ENCODE assay signal across 12 cellular contexts in the genomic region with DNA sequence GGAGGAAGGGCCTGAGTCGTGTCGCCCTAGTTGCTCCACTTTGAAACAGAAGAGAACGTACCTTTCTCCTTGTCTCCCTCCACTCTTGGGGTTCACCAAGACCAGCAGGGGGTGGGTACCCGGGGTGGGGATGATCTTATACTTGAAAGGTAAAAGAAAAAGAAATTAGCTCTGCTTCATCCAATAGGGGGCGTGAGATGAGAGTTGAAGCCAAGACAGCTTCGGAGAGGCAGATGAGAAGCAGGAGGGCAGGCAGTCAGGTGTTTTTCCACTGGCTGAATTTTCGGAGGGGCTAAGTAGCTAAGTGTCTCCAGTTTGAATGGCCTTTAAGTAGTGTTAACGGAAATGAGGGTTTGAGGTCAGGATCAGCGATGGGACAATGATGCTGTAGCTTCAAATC.
A peak's percentile ranks its signal among the peaks of the same experiment; 100 is the strongest.
DNase-seq lines count a peak whose midpoint lies in the region; ATAC-seq and TF ChIP-seq lines count a peak whose summit lies in the region.
"Had no signal": no experiment of that assay in that cellular context is flagged by ENCODE, and none has a peak within 500 bp of the region (broad histone marks: within the 10 kb centered on the region; RNA-seq: fewer than 3 reads in every experiment).

No MANE protein-coding gene starts in this region.

- H3K27me3 ChIP-seq in SK-N-SH (ENCODE audit: insufficient read depth) = no peaks in the 10 kb centered on the region; the same call in 1 of the 2 replicates
- no peaks in the 10 kb centered on the region for H3K27me3 ChIP-seq in MM.1S (replicated peaks; ENCODE audit: insufficient read depth, low read length)
- peaks cover 0 to 16% (median 0%) of the 10 kb centered on the region in 3 experiments for H3K27me3 ChIP-seq in neuronal stem cell (ENCODE audit: control insufficient read depth in 3 of 3, insufficient read depth in 3 of 3, low read depth in 1 of 3, low read length in 3 of 3)

- no peaks in the 10 kb centered on the region for H3K9me3 ChIP-seq in SK-N-SH
- no peaks in the 10 kb centered on the region for H3K9me3 ChIP-seq in MM.1S (replicated peaks; ENCODE audit: insufficient read depth, low read length)
- H3K9me3 ChIP-seq in neuronal stem cell (replicated peaks in 1 of 2; ENCODE audit: control insufficient read depth in 2 of 2, insufficient read depth in 1 of 2, low read depth in 1 of 2, low read length in 2 of 2) = no peaks in the 10 kb centered on the region

- H3K9ac ChIP-seq in SK-N-SH (no peak overlapping the region), MM.1S (ENCODE audit: low read length) (no peak overlapping the region), neuronal stem cell (ENCODE audit: low read depth, low read length, poor library complexity) (no peak overlapping the region)

- H3K4me2 ChIP-seq in SK-N-SH (no peak overlapping the region), MM.1S (ENCODE audit: low read depth, low read length) (no peak overlapping the region), neuronal stem cell (ENCODE audit: insufficient read depth, low read length, poor library complexity, severe bottlenecking) (no peak overlapping the region)

- H4K8ac ChIP-seq in neuronal stem cell (ENCODE audit: low read depth, low read length) = no peak overlapping the region

- no peak overlapping the region for H2BK12ac ChIP-seq in neuronal stem cell (ENCODE audit: low read length)

- TF ChIP-seq RAD21 in SK-N-SH (IDR thresholded peaks at IDR 0.05; ENCODE audit: low read length) = peak; percentile 31; the same call in 1 of the 2 replicates

- no peak overlapping the region for H3K18ac ChIP-seq in neuronal stem cell (ENCODE audit: low read length)

- ATAC-seq in SK-N-SH treated with all-trans-retinoic acid at 6 μM for 48 hours (no peak), HG03280 (IDR thresholded peaks at IDR 0.05; ENCODE audit: unreplicated experiment) (no peak), HG02759 (IDR thresholded peaks at IDR 0.05; ENCODE audit: unreplicated experiment) (no peak)

- CTCF ChIA-PET in SK-N-SH (lab: Yijun Ruan, JAX) = interaction anchor here (0.9 to 8.4 kb wide), 5 partner anchors 26 to 318 kb away, joined by 5 to 242 read pairs (median 12); a partner anchor contains a TSS

- no peak overlapping the region for H3K23ac ChIP-seq in neuronal stem cell (ENCODE audit: low read depth, low read length, poor library complexity)

- no peaks in the 10 kb centered on the region for H3K36me3 ChIP-seq in SK-N-SH (replicated peaks in 1 of 2; ENCODE audit: control insufficient read depth in 1 of 2, insufficient read depth in 2 of 2, low read length in 1 of 2)
- no peaks in the 10 kb centered on the region for H3K36me3 ChIP-seq in MM.1S (replicated peaks; ENCODE audit: insufficient read depth, low read length)
- H3K36me3 ChIP-seq in neuronal stem cell (replicated peaks in 1 of 2; ENCODE audit: control insufficient read depth in 2 of 2, insufficient read depth in 2 of 2, low read length in 2 of 2) = no peaks in the 10 kb centered on the region

- H3K79me1 ChIP-seq in neuronal stem cell (ENCODE audit: low read depth, low read length) = no peaks in the 10 kb centered on the region

- no peak overlapping the region for H2BK120ac ChIP-seq in neuronal stem cell (ENCODE audit: low read depth, low read length)

- H4K20me1 ChIP-seq in SK-N-SH (ENCODE audit: insufficient read depth) = no peaks in the 10 kb centered on the region
- no peaks in the 10 kb centered on the region for H4K20me1 ChIP-seq in MM.1S (ENCODE audit: insufficient read depth, low read length)

- peak overlapping the region; percentile 4 for H2BK5ac ChIP-seq in neuronal stem cell (ENCODE audit: low read length)

- no peak overlapping the region for H3K27ac ChIP-seq in SK-N-SH (ENCODE audit: low read depth in 2 of 2, low read length in 1 of 2)
- H3K27ac ChIP-seq in MM.1S (ENCODE audit: low read length) = no peak overlapping the region
- no peak overlapping the region for H3K27ac ChIP-seq in neuronal stem cell (replicated peaks; ENCODE audit: low read length)
- H3K27ac ChIP-seq: RWPE1 had no signal

- DNase-seq in SK-N-SH = no peak
- peak; percentile 29 for DNase-seq in MM.1S
- peak; percentile 25 for DNase-seq in cerebellar cortex (ENCODE audit: low spot score)
- no peak for DNase-seq in neuronal stem cell (ENCODE audit: low spot score)
- DNase-seq in activated CD4-positive, alpha-beta T cell treated with anti-CD3 and anti-CD28 coated beads, Interleukin-2, amount 50 U/mL, for 48 hours = no peak
- DNase-seq: activated naive CD8-positive, alpha-beta T cell treated with anti-CD3 and anti-CD28 coated beads for 36 hours; effector memory CD4-positive, alpha-beta T cell; NCI-H1105 treated with DMSO at 0.1 percent for 48 hours had no signal

- POLR2A ChIA-PET in SK-N-SH (lab: Yijun Ruan, JAX) = no interaction called here

- H3K4me3 ChIP-seq in SK-N-SH (ENCODE audit: low read depth in 2 of 2, low read length in 1 of 2) = no peak overlapping the region
- H3K4me3 ChIP-seq in MM.1S (ENCODE audit: low read length) = no peak overlapping the region
- no peak overlapping the region for H3K4me3 ChIP-seq in neuronal stem cell (ENCODE audit: low read length in 2 of 2)

- no peak for TF ChIP-seq EP300 in SK-N-SH (IDR thresholded peaks at IDR 0.05; ENCODE audit: borderline replicate concordance in 1 of 2, low read depth in 1 of 2, low read length in 1 of 2)

- H3F3A ChIP-seq in SK-N-SH (replicated peaks; ENCODE audit: insufficient read depth) (no peaks in the 10 kb centered on the region), MM.1S (ENCODE audit: insufficient read depth, low read length) (no peaks in the 10 kb centered on the region)

- H2BK15ac ChIP-seq in neuronal stem cell (ENCODE audit: low read length) = peak overlapping the region; percentile 40

- H2AK5ac ChIP-seq in neuronal stem cell (ENCODE audit: low read depth, low read length) = peak overlapping the region; percentile 20

- WGBS in SK-N-SH (ENCODE audit: low lambda C conversion rate) = 76% methylated on average over 9 of the region's 9 CpGs
- WGBS in neuronal stem cell (ENCODE audit: extremely low coverage in 2 of 2, insufficient read length in 2 of 2, insufficient replicate concordance in 1 of 2), 2 donors = no CpG with 5 or more reads among the region's 9 CpGs

- no peak overlapping the region for H3K4ac ChIP-seq in neuronal stem cell (ENCODE audit: low read length)

- no peak overlapping the region for H4K91ac ChIP-seq in neuronal stem cell (ENCODE audit: low read depth, low read length, poor library complexity)

- TF ChIP-seq CTCF in SK-N-SH (IDR thresholded peaks at IDR 0.05) (peak; percentile 23; the same call in 1 of the 2 replicates), MM.1S (IDR thresholded peaks at IDR 0.05; ENCODE audit: low read length) (peak; percentile 42)

- H3K9me2 ChIP-seq in SK-N-SH (no peaks in the 10 kb centered on the region), MM.1S (replicated peaks; ENCODE audit: insufficient read depth, low read length) (no peaks in the 10 kb centered on the region)

- peaks cover 0 to 11% of the 10 kb centered on the region in 2 experiments; a peak in 1 of 4 replicates for H3K4me1 ChIP-seq in SK-N-SH (ENCODE audit: control insufficient read depth in 1 of 2, insufficient read depth in 2 of 2, low read depth in 1 of 2, low read length in 1 of 2)
- H3K4me1 ChIP-seq in MM.1S (ENCODE audit: low read length) = no peaks in the 10 kb centered on the region
- H3K4me1 ChIP-seq in neuronal stem cell (ENCODE audit: control insufficient read depth in 2 of 2, insufficient read depth in 1 of 2, low read depth in 1 of 2, low read length in 2 of 2) = peaks cover 3 to 13% of the 10 kb centered on the region in 2 donors

- H3K79me2 ChIP-seq in SK-N-SH (ENCODE audit: insufficient read depth) = no peaks in the 10 kb centered on the region
- no peaks in the 10 kb centered on the region for H3K79me2 ChIP-seq in MM.1S (ENCODE audit: low read length)

- no peak overlapping the region for H2AFZ ChIP-seq in SK-N-SH (ENCODE audit: low read depth)
- H2AFZ ChIP-seq in MM.1S (ENCODE audit: low read length) = no peak overlapping the region
- no peak overlapping the region for H2AFZ ChIP-seq in neuronal stem cell (ENCODE audit: low read length)

- no peak overlapping the region for H3K14ac ChIP-seq in neuronal stem cell (ENCODE audit: low read length)

TF ChIP-seq in SK-N-SH, 30 proteins besides CTCF, POLR2A, EP300 and RAD21 (continues in another document):
- no peak for TF ChIP-seq TAF1 (IDR thresholded peaks at IDR 0.05; ENCODE audit: borderline replicate concordance, low read depth, low read length)
- TF ChIP-seq ELF1 (IDR thresholded peaks at IDR 0.05) = no peak
- TF ChIP-seq, protein P1, sequence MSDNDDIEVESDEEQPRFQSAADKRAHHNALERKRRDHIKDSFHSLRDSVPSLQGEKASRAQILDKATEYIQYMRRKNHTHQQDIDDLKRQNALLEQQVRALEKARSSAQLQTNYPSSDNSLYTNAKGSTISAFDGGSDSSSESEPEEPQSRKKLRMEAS (IDR thresholded peaks at IDR 0.05; ENCODE audit: low read depth) = no peak
- no peak for TF ChIP-seq FOXM1 (IDR thresholded peaks at IDR 0.05; ENCODE audit: low read depth)
- no peak for TF ChIP-seq NRF1 (IDR thresholded peaks at IDR 0.05; ENCODE audit: low read depth, low read length)
- no peak for TF ChIP-seq JUND (IDR thresholded peaks at IDR 0.05)
- no peak for TF ChIP-seq POLR2AphosphoS5 (IDR thresholded peaks at IDR 0.05; ENCODE audit: low read depth, low read length)

TF ChIP-seq in SK-N-SH treated with all-trans-retinoic acid at 6 μM for 48 hours, 23 proteins besides CTCF, POLR2A, EP300 and RAD21 (continues in another document):
- no peak for TF ChIP-seq OSR1 (CRISPR knock-in tag; IDR thresholded peaks at IDR 0.05)
- no peak for TF ChIP-seq PPARA (CRISPR knock-in tag; IDR thresholded peaks at IDR 0.05; ENCODE audit: borderline replicate concordance)
- TF ChIP-seq GLIS3 (CRISPR knock-in tag; IDR thresholded peaks at IDR 0.05) = no peak
- TF ChIP-seq, protein P2, sequence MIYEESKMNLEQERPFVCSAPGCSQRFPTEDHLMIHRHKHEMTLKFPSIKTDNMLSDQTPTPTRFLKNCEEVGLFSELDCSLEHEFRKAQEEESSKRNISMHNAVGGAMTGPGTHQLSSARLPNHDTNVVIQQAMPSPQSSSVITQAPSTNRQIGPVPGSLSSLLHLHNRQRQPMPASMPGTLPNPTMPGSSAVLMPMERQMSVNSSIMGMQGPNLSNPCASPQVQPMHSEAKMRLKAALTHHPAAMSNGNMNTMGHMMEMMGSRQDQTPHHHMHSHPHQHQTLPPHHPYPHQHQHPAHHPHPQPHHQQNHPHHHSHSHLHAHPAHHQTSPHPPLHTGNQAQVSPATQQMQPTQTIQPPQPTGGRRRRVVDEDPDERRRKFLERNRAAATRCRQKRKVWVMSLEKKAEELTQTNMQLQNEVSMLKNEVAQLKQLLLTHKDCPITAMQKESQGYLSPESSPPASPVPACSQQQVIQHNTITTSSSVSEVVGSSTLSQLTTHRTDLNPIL (CRISPR knock-in tag; IDR thresholded peaks at IDR 0.05; ENCODE audit: low read depth) = no peak
- TF ChIP-seq SNAI2 (CRISPR knock-in tag; IDR thresholded peaks at IDR 0.05) = no peak

Comparison
In these comparisons a context has a peak if more than half of its experiments do, and no peak if none do; other contexts are left out.
1. DNase-seq: peak in MM.1S (single experiment) and cerebellar cortex (single experiment); none in SK-N-SH (single experiment), neuronal stem cell (single experiment) and activated CD4-positive, alpha-beta T cell treated with anti-CD3 and anti-CD28 coated beads, Interleukin-2, amount 50 U/mL, for 48 hours (0 of 2).